23 cellular contexts compared by ENCODE assay signal in the genomic region with DNA sequence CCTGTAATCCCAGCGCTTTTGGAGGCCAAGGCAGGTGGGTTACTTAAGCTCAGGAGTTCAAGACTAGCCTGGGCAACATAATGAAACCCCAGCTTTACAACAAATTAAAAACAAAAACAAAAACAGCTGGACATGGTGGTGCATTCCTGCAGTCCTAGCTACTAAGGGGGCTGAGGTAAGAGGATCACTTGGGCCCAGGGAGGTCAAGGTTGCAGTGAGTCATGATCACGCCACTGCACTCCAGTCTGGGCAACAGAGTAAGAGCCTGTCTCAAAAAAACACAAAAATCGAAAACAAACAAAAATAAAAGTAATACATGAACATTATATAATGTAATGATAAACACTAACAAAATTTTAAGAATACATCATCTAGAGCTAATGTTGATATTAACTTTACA.
"Had no signal": no experiment of that assay in that cellular context is flagged by ENCODE, and none has a peak within 500 bp of the region (broad histone marks: within the 10 kb centered on the region; RNA-seq: fewer than 3 reads in every experiment).

No MANE protein-coding gene starts in this region.

- H3K27me3 ChIP-seq: neutrophil, stomach had no signal

- DNase-seq: effector CD4-positive, alpha-beta T cell; endodermal cell; erythroblast; heart right ventricle; hypothalamus; kidney glomerular epithelial cell; mucosa of descending colon; naive thymus-derived CD8-positive, alpha-beta T cell; psoas muscle; retina; stimulated activated CD4-positive, alpha-beta T cell treated with anti-CD3 and anti-CD28 coated beads, Interleukin-12 subunit alpha, Interleukin-12 subunit beta, amount 100 ng/mL, for 4 hours; stimulated activated naive CD4-positive, alpha-beta T cell; stomach; substantia nigra; trophoblast cell had no signal

- FAIRE-seq: endothelial cell of umbilical vein, urothelium cell line had no signal

- H3K27ac Mint-ChIP-seq: endodermal cell; naive thymus-derived CD8-positive, alpha-beta T cell had no signal

- H3K4me3 ChIP-seq: coronary artery, heart right ventricle, mucosa of descending colon, psoas muscle, skin epidermis, stomach, thoracic aorta had no signal

- H3K9me3 ChIP-seq: heart right ventricle, mucosa of descending colon, neutrophil, psoas muscle, stomach, thoracic aorta had no signal

- H3K9me3 Mint-ChIP-seq: endodermal cell had no signal

- H3K36me3 Mint-ChIP-seq: naive thymus-derived CD8-positive, alpha-beta T cell had no signal

- H3K27me3 Mint-ChIP-seq: naive thymus-derived CD8-positive, alpha-beta T cell had no signal

- H3K4me3 Mint-ChIP-seq: endodermal cell; naive thymus-derived CD8-positive, alpha-beta T cell had no signal

- H3K36me3 ChIP-seq: heart right ventricle, neutrophil, stomach, thoracic aorta had no signal

- H3K27ac ChIP-seq: coronary artery, heart right ventricle, neutrophil, psoas muscle, skin epidermis, stomach, thoracic aorta had no signal

- H3K4me1 ChIP-seq: heart right ventricle, psoas muscle, stomach had no signal

- ATAC-seq: heart right ventricle; left lobe of liver; mucosa of descending colon; naive thymus-derived CD8-positive, alpha-beta T cell; psoas muscle; sciatic nerve had no signal
